Comparison of ENCODE assay signal across 16 cellular contexts in the genomic region with DNA sequence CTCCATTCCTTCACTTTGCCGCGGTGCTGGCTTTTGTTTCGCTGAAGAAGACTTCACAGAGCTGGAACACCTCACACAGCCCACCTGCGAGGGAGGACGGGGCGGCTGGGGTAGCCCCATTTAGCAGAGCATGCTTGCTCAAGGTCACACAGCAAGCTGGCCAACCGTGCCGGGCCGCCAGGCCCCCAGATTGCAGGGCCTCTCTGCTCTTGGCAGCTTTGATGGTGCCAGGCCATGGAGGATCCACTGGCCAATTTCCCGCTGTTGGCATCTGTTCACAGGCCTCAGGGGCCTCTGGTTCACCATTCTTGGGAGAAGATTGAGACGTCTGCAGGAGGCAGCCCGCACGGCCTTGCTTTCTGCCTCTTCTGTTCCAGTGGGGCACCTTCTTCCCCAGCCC.
DNase-seq lines count a peak whose midpoint lies in the region; ATAC-seq and TF ChIP-seq lines count a peak whose summit lies in the region.
"Had no signal": no experiment of that assay in that cellular context is flagged by ENCODE, and none has a peak within 500 bp of the region (broad histone marks: within the 10 kb centered on the region; RNA-seq: fewer than 3 reads in every experiment).

No MANE protein-coding gene starts in this region.

- no peak overlapping the region for H3K27ac ChIP-seq in neural progenitor cell
- H3K27ac ChIP-seq in RWPE1 = no peak overlapping the region
- H3K27ac ChIP-seq: A549, C4-2B, GM23248 had no signal

- no peak overlapping the region for H2AFZ ChIP-seq in neural progenitor cell (replicated peaks)
- H2AFZ ChIP-seq: GM23248 had no signal

- DNase-seq in G401 (ENCODE audit: low spot score) (peak; percentile 94), NCI-H446 (lab: John Stamatoyannopoulos, UW) (peak; percentile 60 to 90), cerebellum (ENCODE audit: low spot score) (peak; percentile 90), neural progenitor cell (ENCODE audit: low spot score) (no peak), RWPE1 (ENCODE audit: low spot score) (no peak), mucosa of gallbladder (ENCODE audit: low spot score) (no peak)
- DNase-seq: BE2C; CD4-positive, alpha-beta memory T cell; DND-41; GF-D8; GM23248; IMR-90 had no signal

- peaks cover 8% of the 10 kb centered on the region for H3K4me1 ChIP-seq in neural progenitor cell
- H3K4me1 ChIP-seq: A549, BE2C had no signal

- TF ChIP-seq CTCF in neural progenitor cell (IDR thresholded peaks at IDR 0.05) (no peak), RWPE1 (conservative IDR thresholded peaks at IDR 0.05; ENCODE audit: low read depth) (no peak)

- no peaks in the 10 kb centered on the region for H3K36me3 ChIP-seq in neural progenitor cell
- H3K36me3 ChIP-seq: BE2C had no signal

- H3K27me3 Mint-ChIP-seq in neural progenitor cell (ENCODE audit: insufficient read depth, low read depth) = peaks cover 18% of the 10 kb centered on the region

- no peaks in the 10 kb centered on the region for H3K9me3 ChIP-seq in neural progenitor cell (ENCODE audit: low read depth)
- H3K9me3 ChIP-seq: A549, BE2C had no signal

- ATAC-seq in GM19467 (IDR thresholded peaks at IDR 0.05; ENCODE audit: unreplicated experiment) = no peak
- ATAC-seq: HCT116 had no signal

- no peaks in the 10 kb centered on the region for H3K36me3 Mint-ChIP-seq in neural progenitor cell
- H3K36me3 Mint-ChIP-seq: CD4-positive, alpha-beta memory T cell had no signal

- H3K27me3 ChIP-seq in neural progenitor cell = no peaks in the 10 kb centered on the region
- H3K27me3 ChIP-seq: BE2C had no signal

- no peak overlapping the region for H3K4me3 ChIP-seq in neural progenitor cell
- H3K4me3 ChIP-seq: A549, GM23248 had no signal

- H3K79me2 ChIP-seq in neural progenitor cell (ENCODE audit: low read depth) = no peaks in the 10 kb centered on the region

- CTCF ChIA-PET in RWPE1 (lab: Yijun Ruan, JAX) = no interaction called here

- no peaks in the 10 kb centered on the region for H3F3A ChIP-seq in neural progenitor cell (ENCODE audit: low read depth)

- no peak overlapping the region for H3K4me2 ChIP-seq in neural progenitor cell
- H3K4me2 ChIP-seq: A549 had no signal

- H4K20me1 ChIP-seq in neural progenitor cell (ENCODE audit: low read depth) = no peaks in the 10 kb centered on the region

- no peak overlapping the region for H3K4me3 Mint-ChIP-seq in neural progenitor cell
- H3K4me3 Mint-ChIP-seq: CD4-positive, alpha-beta memory T cell had no signal

- no peaks in the 10 kb centered on the region for H3K9me3 Mint-ChIP-seq in neural progenitor cell
- H3K9me3 Mint-ChIP-seq: CD4-positive, alpha-beta memory T cell had no signal

- peak overlapping the region; percentile 57 for H3K27ac Mint-ChIP-seq in neural progenitor cell
- H3K27ac Mint-ChIP-seq: CD4-positive, alpha-beta memory T cell had no signal

- H3K4me1 Mint-ChIP-seq in neural progenitor cell = peaks cover 23% of the 10 kb centered on the region
- H3K4me1 Mint-ChIP-seq: CD4-positive, alpha-beta memory T cell had no signal

- H3K9ac ChIP-seq in neural progenitor cell = no peak overlapping the region
- H3K9ac ChIP-seq: GM23248 had no signal

- in situ Hi-C loops in G401 (cut with HindIII; ENCODE audit: low sequenced_read_pairs) = no loop called here

- POLR2A ChIA-PET in RWPE1 (lab: Yijun Ruan, JAX; ENCODE audit: low non-redundant PET) = no interaction called here

Comparison
In these comparisons a context has a peak if more than half of its experiments do, and no peak if none do; other contexts are left out.
1. DNase-seq: peak in G401 (single experiment), NCI-H446 (2 of 2) and cerebellum (single experiment); none in neural progenitor cell (single experiment), RWPE1 (single experiment) and mucosa of gallbladder (single experiment).